Comparison of ENCODE assay signal across 18 cellular contexts in the genomic region with DNA sequence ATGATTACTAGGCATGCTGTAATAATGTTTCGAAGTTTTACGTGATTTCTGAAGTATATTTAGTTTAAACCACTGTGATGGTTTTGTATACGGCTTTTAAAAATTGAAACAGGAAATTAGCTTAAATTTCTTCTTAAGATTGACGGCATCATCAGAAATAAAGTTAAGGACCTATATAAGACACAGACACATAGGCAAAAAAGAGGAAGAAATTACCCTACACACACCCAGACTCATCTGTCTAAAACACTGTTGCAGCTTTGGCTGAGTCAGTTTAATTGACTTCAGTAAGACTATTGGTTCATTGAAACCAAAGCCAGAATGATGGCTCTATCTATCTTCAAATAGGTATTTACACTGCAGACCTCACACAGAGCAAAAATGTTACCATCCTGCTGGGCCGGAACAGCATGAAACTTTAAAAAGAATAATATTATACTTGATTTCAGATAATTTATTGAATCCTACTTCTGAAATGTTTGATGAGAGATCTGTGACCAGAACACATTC. TPM values are rescaled to one million over a fixed set of nuclear protein-coding genes. Genes with fewer than 3 reads are reported as not detected.
DNase-seq lines count a peak whose midpoint lies in the region; ATAC-seq and TF ChIP-seq lines count a peak whose summit lies in the region.
"Had no signal": no experiment of that assay in that cellular context is flagged by ENCODE, and none has a peak within 500 bp of the region (broad histone marks: within the 10 kb centered on the region; RNA-seq: fewer than 3 reads in every experiment).

No MANE protein-coding gene starts in this region.

- H3K4me3 ChIP-seq in HEK293 (ENCODE audit: low read depth, low read length): no peak overlapping the region
- no peak overlapping the region for H3K4me3 ChIP-seq in osteoblast (ENCODE audit: insufficient read depth, low read length)
- H3K4me3 ChIP-seq in left lung: no peak overlapping the region
- H3K4me3 ChIP-seq: esophagus muscularis mucosa, MG63, thoracic aorta had no signal

- TF ChIP-seq CTCF in HEK293 (tag by site-specific recombination; IDR thresholded peaks at IDR 0.05) (no peak), osteoblast (IDR thresholded peaks at IDR 0.05; ENCODE audit: extremely low read depth, low read depth, low read length) (no peak), left lung (IDR thresholded peaks at IDR 0.05) (no peak)

- CTCF ChIA-PET in HEK293 (lab: Yijun Ruan, JAX): no interaction called here

- H3K4me1 ChIP-seq in HEK293 (ENCODE audit: control insufficient read depth, insufficient read depth, low read length) (no peaks in the 10 kb centered on the region; the same call in 1 of the 2 replicates), osteoblast (ENCODE audit: insufficient read depth, low read length) (peaks cover 22% of the 10 kb centered on the region), left lung (peaks cover 9% of the 10 kb centered on the region in 2 donors)

- intact Hi-C loops in left lung (cut with DNase I) (no loop called here), left cardiac atrium (cut with DNase I) (no loop called here)

- ATAC-seq in GM19397 (IDR thresholded peaks at IDR 0.05; ENCODE audit: unreplicated experiment): no peak
- no peak for ATAC-seq in left lung
- ATAC-seq in left cardiac atrium: no peak
- ATAC-seq: naive thymus-derived CD4-positive, alpha-beta T cell had no signal

- H3K79me2 ChIP-seq in osteoblast (ENCODE audit: insufficient read depth, low read length): peaks cover 61% of the 10 kb centered on the region

- H3K36me3 ChIP-seq in HEK293 (ENCODE audit: control insufficient read depth in 2 of 2, insufficient read depth in 1 of 2, low read length in 2 of 2) (no peaks in the 10 kb centered on the region), osteoblast (ENCODE audit: insufficient read depth, low read length) (no peaks in the 10 kb centered on the region), left lung (no peaks in the 10 kb centered on the region)
- H3K36me3 ChIP-seq: esophagus muscularis mucosa, MG63, thoracic aorta had no signal

- no peaks in the 10 kb centered on the region for H4K20me1 ChIP-seq in osteoblast (ENCODE audit: insufficient read depth, low read length)

- POLR2A ChIA-PET in HEK293 (lab: Yijun Ruan, JAX): interaction anchor here (0.6 kb wide), 1 partner anchor 71 kb away, joined by 6 read pairs; no protein-coding TSS in a partner anchor

- no peaks in the 10 kb centered on the region for H3K9me3 ChIP-seq in HEK293 (ENCODE audit: control insufficient read depth, insufficient read depth, low read depth, low read length)
- H3K9me3 ChIP-seq in osteoblast (ENCODE audit: low read depth, low read length): no peaks in the 10 kb centered on the region
- H3K9me3 ChIP-seq in left lung: no peaks in the 10 kb centered on the region
- H3K9me3 ChIP-seq: esophagus muscularis mucosa, MG63, thoracic aorta had no signal

- no peaks in the 10 kb centered on the region for H3K27me3 ChIP-seq in osteoblast (ENCODE audit: insufficient read depth, low read length)
- peaks cover 34% of the 10 kb centered on the region in 2 donors for H3K27me3 ChIP-seq in left lung

- peak overlapping the region; percentile 4 for H2AFZ ChIP-seq in osteoblast (ENCODE audit: low read length)

- peak; percentile 66 for DNase-seq in NCI-H69 (lab: John Stamatoyannopoulos, UW)
- DNase-seq in osteoblast (ENCODE audit: insufficient read length, low spot score, missing footprints): no peak
- DNase-seq in left lung: no peak
- DNase-seq in left cardiac atrium: no peak
- DNase-seq: activated CD4-positive, alpha-beta T cell treated with anti-CD3 and anti-CD28 coated beads, Interleukin-2, amount 50 U/mL, for 1 hour; aorta; H7; mammary epithelial cell; MG63; naive thymus-derived CD4-positive, alpha-beta T cell; NCI-H187 treated with DMSO at 0.1 percent for 48 hours; small intestine; SW 1271 had no signal

- peak overlapping the region; percentile 9 for H3K4me2 ChIP-seq in osteoblast (ENCODE audit: insufficient read depth, low read length)

- H3K27ac ChIP-seq in HEK293 (ENCODE audit: extremely low read depth, low read depth, low read length): no peak overlapping the region
- H3K27ac ChIP-seq in cingulate gyrus (ENCODE audit: low read depth, low read length): peak overlapping the region; percentile 78
- no peak overlapping the region for H3K27ac ChIP-seq in osteoblast (ENCODE audit: low read depth, low read length)
- no peak overlapping the region for H3K27ac ChIP-seq in left lung
- H3K27ac ChIP-seq: esophagus muscularis mucosa, thoracic aorta had no signal

TF ChIP-seq in HEK293, 187 proteins besides CTCF, POLR2A, EP300 and RAD21:
- TF ChIP-seq ZNF792 (tag by site-specific recombination; IDR thresholded peaks at IDR 0.05) (no peak), ZBTB17 (tag by site-specific recombination; IDR thresholded peaks at IDR 0.05) (peak; percentile 35; the same call in 1 of the 2 replicates), ZNF830 (tag by site-specific recombination; IDR thresholded peaks at IDR 0.05; ENCODE audit: low read depth) (no peak)

RNA-seq across cellular contexts. Expression of a gene that starts 4.4 kb away (rescaled TPM):
- total RNA-seq in osteoblast (0.59 and 0.72 TPM in 2 replicates), left lung (10 to 100 TPM; 50.1 to 59.8 TPM), left cardiac atrium (under 1 TPM; 0.31 to 0.50 TPM)

Comparison
In these comparisons a context has a peak if more than half of its experiments do, and no peak if none do; other contexts are left out.
1. RNA of a gene that starts 4.4 kb away (total RNA-seq): 50.1 to 59.8 TPM in left lung; 0.59 to 0.72 TPM in osteoblast and 0.31 to 0.50 TPM in left cardiac atrium; every median in the first group is over 10 times any median in the second.